ENCODE assay signal across 11 cellular contexts in the genomic region with DNA sequence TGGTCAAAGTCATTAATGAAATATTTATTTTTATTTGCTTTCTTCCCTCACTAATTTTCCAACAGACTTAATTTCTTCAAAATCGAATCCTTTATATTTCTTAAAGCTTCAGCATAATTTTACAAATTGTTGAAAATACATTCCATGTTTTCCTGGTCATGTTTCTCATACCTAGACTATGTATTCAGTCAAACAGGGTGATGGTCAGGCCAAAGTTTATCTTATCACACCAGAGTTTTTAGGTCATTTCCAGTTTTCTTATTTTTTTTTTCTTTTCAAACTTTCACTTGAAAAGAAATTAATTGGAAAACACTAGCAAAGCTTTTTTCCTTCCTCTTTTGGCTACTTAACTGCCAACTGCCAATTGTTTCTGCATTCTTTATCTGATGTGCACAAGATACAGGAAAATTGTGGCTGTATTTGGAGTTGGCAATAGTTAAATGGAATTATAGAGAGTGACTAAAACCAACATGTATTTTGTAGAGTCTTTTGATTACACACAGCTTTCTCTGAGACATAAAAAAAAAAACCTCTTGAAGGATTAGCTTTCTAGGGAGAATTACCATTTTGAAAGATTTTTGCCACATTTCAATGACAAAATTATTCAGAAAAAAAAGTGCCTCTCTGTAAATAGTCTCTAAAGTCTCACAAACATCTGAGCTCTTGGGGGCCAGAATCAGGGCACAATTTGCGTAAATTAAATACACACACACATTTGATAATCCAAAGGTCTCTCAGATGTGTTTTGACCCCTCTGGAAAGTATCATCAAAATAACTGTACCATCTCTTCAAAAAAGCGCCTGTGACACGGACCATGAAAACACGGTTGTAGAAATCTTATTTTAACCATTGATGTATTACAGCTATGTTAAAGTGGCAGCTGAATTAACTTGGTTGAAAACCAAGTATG.
DNase-seq lines count a peak whose midpoint lies in the region; ATAC-seq and TF ChIP-seq lines count a peak whose summit lies in the region.
"Had no signal": no experiment of that assay in that cellular context is flagged by ENCODE, and none has a peak within 500 bp of the region (broad histone marks: within the 10 kb centered on the region; RNA-seq: fewer than 3 reads in every experiment).

No MANE protein-coding gene starts in this region.

- peaks cover 16% of the 10 kb centered on the region for H3K4me1 ChIP-seq in PC-9 (replicated peaks; ENCODE audit: insufficient read depth)

- no peak for ATAC-seq in left colon
- ATAC-seq: sciatic nerve had no signal

- H3K36me3 ChIP-seq in PC-9 (ENCODE audit: low read depth): no peaks in the 10 kb centered on the region
- no peaks in the 10 kb centered on the region for H3K36me3 ChIP-seq in H7 (replicated peaks; ENCODE audit: control insufficient read depth, insufficient read depth, low read length)
- H3K36me3 ChIP-seq: thoracic aorta had no signal

- no peak for TF ChIP-seq CTCF in PC-9 (conservative IDR thresholded peaks at IDR 0.05)

- no peaks in the 10 kb centered on the region for H4K20me1 ChIP-seq in PC-9 (ENCODE audit: insufficient read depth)

- H3F3A ChIP-seq in PC-9 (ENCODE audit: insufficient read depth, low read depth): 0 out of 2 replicates have a peak, but pooled peaks cover 5% of the 10 kb centered on the region

- H3K4me3 ChIP-seq in PC-9: no peak overlapping the region
- no peak overlapping the region for H3K4me3 ChIP-seq in H7 (ENCODE audit: insufficient read depth, low read depth, low read length)
- H3K4me3 ChIP-seq: thoracic aorta had no signal

- no peak overlapping the region for H3K4me2 ChIP-seq in PC-9

- H3K27ac ChIP-seq in PC-9: no peak overlapping the region

- H3K27me3 ChIP-seq in PC-9 (ENCODE audit: insufficient read depth, low read depth) (no peaks in the 10 kb centered on the region), H7 (ENCODE audit: control insufficient read depth, insufficient read depth, low read length) (no peaks in the 10 kb centered on the region)

- peaks cover 17% of the 10 kb centered on the region; the same call in 1 of the 2 replicates for H3K9me3 ChIP-seq in PC-9 (ENCODE audit: insufficient read depth, low read depth)
- H3K9me3 ChIP-seq: thoracic aorta had no signal

- no peaks in the 10 kb centered on the region for H3K79me2 ChIP-seq in PC-9 (ENCODE audit: low read depth)

- CTCF ChIA-PET in PC-9 (lab: Charles Lee): interaction anchor here (0.7 kb wide), 2 partner anchors 313 to 490 kb away, joined by 3 read pairs; no protein-coding TSS in a partner anchor

- BruUV-seq in PC-9 (replicated peaks; lab: Mats Ljungman, UMichigan): no TSS peak

- no peaks in the 10 kb centered on the region for H3K9me2 ChIP-seq in PC-9 (ENCODE audit: insufficient read depth)

- H2AFZ ChIP-seq in PC-9: 0 out of 2 replicates have a peak overlapping the region, but pooled peaks have one; percentile 3

- POLR2A ChIA-PET in PC-9 (lab: Charles Lee; ENCODE audit: unreplicated experiment): interaction anchor here (0.6 kb wide), 1 partner anchor 41 kb away, joined by 7 read pairs; no protein-coding TSS in a partner anchor

- DNase-seq in GM04503 (ENCODE audit: low read depth): peak; percentile 39
- DNase-seq in PC-9: no peak
- DNase-seq in dermis blood vessel endothelial cell: peak; percentile 90
- peak; percentile 84 for DNase-seq in pulmonary artery endothelial cell (ENCODE audit: low read depth, low spot score)
- DNase-seq in H7: no peak
- DNase-seq in stimulated activated naive CD4-positive, alpha-beta T cell treated with Interleukin-2 at 50 U/mL for 16 hours (lab: John Stamatoyannopoulos, UW): no peak
- no peak for DNase-seq in left colon
- DNase-seq: activated naive CD8-positive, alpha-beta T cell treated with anti-CD3 and anti-CD28 coated beads for 36 hours; NCI-H2029 had no signal

- intact Hi-C loops in PC-9 (cut with micrococcal nuclease; ENCODE audit: unreplicated experiment): no loop called here
- intact Hi-C loops in left colon (cut with DNase I, micrococcal nuclease): no loop called here

Comparison
In these comparisons a context has a peak if more than half of its experiments do, and no peak if none do; other contexts are left out.
1. DNase-seq: peak in GM04503 (single experiment), dermis blood vessel endothelial cell (single experiment) and pulmonary artery endothelial cell (single experiment); none in PC-9 (0 of 2), H7 (single experiment), stimulated activated naive CD4-positive, alpha-beta T cell treated with Interleukin-2 at 50 U/mL for 16 hours (single experiment) and left colon (0 of 2).